Comparison of ENCODE assay signal across 11 cellular contexts in genomic region chr1:79207786-79208185, GRCh38.
"Had no signal": no experiment of that assay in that cellular context is flagged by ENCODE, and none has a peak within 500 bp of the region (broad histone marks: within the 10 kb centered on the region; RNA-seq: fewer than 3 reads in every experiment).

No MANE protein-coding gene starts in this region.

- H3K4me3 Mint-ChIP-seq: GM23338, H9, HFFc6 had no signal

- H3K9ac ChIP-seq: GM23248 had no signal

- H3K4me1 ChIP-seq: HAP-1 had no signal

- H3K4me3 ChIP-seq: GM23248, GM23338, HAP-1 had no signal

- FAIRE-seq: H1, H54 had no signal

- H2AFZ ChIP-seq: GM23248, GM23338 had no signal

- ATAC-seq: GM23338, HCT116 had no signal

- H3K4me2 ChIP-seq: GM23338 had no signal

- DNase-seq: GM23248, GOT3, H7, H9, HCEC 1CT, HFFc6 had no signal

- H3K4me1 Mint-ChIP-seq: GM23338, H9 had no signal

- H3K9me3 ChIP-seq: HAP-1 had no signal

- H3K27ac ChIP-seq: GM23248 had no signal

- H3K27ac Mint-ChIP-seq: GM23338, H9, HFFc6 had no signal

- H3K36me3 ChIP-seq: HAP-1 had no signal

- H3K9me3 Mint-ChIP-seq: GM23338, HFFc6 had no signal
